Comparison of ENCODE assay signal across 14 cellular contexts in the genomic region with DNA sequence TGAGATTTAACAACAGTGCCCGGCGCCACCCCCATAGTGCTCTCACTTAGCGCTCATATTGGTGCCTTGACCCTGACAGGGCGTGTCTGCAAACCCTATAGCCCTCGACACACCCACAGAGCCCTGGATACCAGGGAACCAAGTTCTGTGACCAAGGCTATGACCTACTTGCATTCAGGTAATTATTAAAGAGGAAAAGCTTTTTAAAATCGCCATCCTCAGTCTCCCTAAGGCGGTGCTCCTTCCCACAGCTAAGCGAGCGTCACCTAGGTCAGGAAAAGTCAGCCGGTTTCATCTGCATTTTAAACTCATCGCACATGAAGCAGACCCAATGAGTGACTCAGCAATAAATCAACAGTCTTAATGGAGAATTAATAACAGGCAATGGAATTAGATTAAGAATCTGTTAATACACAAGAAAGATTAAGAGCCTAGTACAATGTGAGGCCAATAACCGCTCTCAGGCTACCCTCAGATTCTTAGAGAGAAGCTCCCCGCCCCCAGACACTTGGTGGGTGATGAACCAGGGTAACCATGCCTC.
"Had no signal": no experiment of that assay in that cellular context is flagged by ENCODE, and none has a peak within 500 bp of the region (broad histone marks: within the 10 kb centered on the region; RNA-seq: fewer than 3 reads in every experiment).

No MANE protein-coding gene starts in this region.

- H3K27me3 ChIP-seq: ascending aorta, brain microvascular endothelial cell, sigmoid colon, tibial nerve had no signal

- H3K4me3 ChIP-seq: ascending aorta, lung, mucosa of descending colon, sigmoid colon, smooth muscle cell, tibial nerve had no signal

- H3K27ac ChIP-seq: ascending aorta, brain microvascular endothelial cell, sigmoid colon had no signal

- H3K4me2 ChIP-seq: smooth muscle cell had no signal

- H3K36me3 Mint-ChIP-seq: activated naive CD4-positive, alpha-beta T cell treated with anti-CD3 and anti-CD28 coated beads, Interleukin-2, amount 10 ng/mL, durations not matched to agents 7 days and 5 days; activated naive CD8-positive, alpha-beta T cell treated with anti-CD3 and anti-CD28 coated beads, Interleukin-2, amount 10 ng/mL, durations not matched to agents 7 days and 5 days; natural killer cell treated with Interleukin-12 subunit alpha and Interleukin-12 subunit beta and Interleukin-15 and Interleukin-18, amount 100 ng/mL, for 72 hours had no signal

- H3K4me3 Mint-ChIP-seq: activated B cell treated with CpG ODN at 0.5 μM for 24 hours; activated naive CD4-positive, alpha-beta T cell treated with anti-CD3 and anti-CD28 coated beads, Interleukin-2, amount 10 ng/mL, durations not matched to agents 7 days and 5 days; activated naive CD8-positive, alpha-beta T cell treated with anti-CD3 and anti-CD28 coated beads, Interleukin-2, amount 10 ng/mL, durations not matched to agents 7 days and 5 days; natural killer cell treated with Interleukin-12 subunit alpha and Interleukin-12 subunit beta and Interleukin-15 and Interleukin-18, amount 100 ng/mL, for 72 hours; T-helper 2 cell treated with Interferon-gamma antibody and Interleukin-4, amounts not matched to agents 5 μg/mL and 100 μg/mL, for 36 hours had no signal

- H3K4me1 Mint-ChIP-seq: activated B cell treated with CpG ODN at 0.5 μM for 24 hours; activated naive CD4-positive, alpha-beta T cell treated with anti-CD3 and anti-CD28 coated beads, Interleukin-2, amount 10 ng/mL, durations not matched to agents 7 days and 5 days had no signal

- DNase-seq: activated gamma-delta T cell, cortex of kidney had no signal

- H3K9me3 Mint-ChIP-seq: activated B cell treated with CpG ODN at 0.5 μM for 24 hours; activated naive CD4-positive, alpha-beta T cell treated with anti-CD3 and anti-CD28 coated beads, Interleukin-2, amount 10 ng/mL, durations not matched to agents 7 days and 5 days; activated naive CD8-positive, alpha-beta T cell treated with anti-CD3 and anti-CD28 coated beads, Interleukin-2, amount 10 ng/mL, durations not matched to agents 7 days and 5 days; natural killer cell treated with Interleukin-12 subunit alpha and Interleukin-12 subunit beta and Interleukin-15 and Interleukin-18, amount 100 ng/mL, for 72 hours; T-helper 2 cell treated with Interferon-gamma antibody and Interleukin-4, amounts not matched to agents 5 μg/mL and 100 μg/mL, for 36 hours had no signal

- H3K27ac Mint-ChIP-seq: activated B cell treated with CpG ODN at 0.5 μM for 24 hours; activated naive CD4-positive, alpha-beta T cell treated with anti-CD3 and anti-CD28 coated beads, Interleukin-2, amount 10 ng/mL, durations not matched to agents 7 days and 5 days; activated naive CD8-positive, alpha-beta T cell treated with anti-CD3 and anti-CD28 coated beads, Interleukin-2, amount 10 ng/mL, durations not matched to agents 7 days and 5 days; natural killer cell treated with Interleukin-12 subunit alpha and Interleukin-12 subunit beta and Interleukin-15 and Interleukin-18, amount 100 ng/mL, for 72 hours; T-helper 2 cell treated with Interferon-gamma antibody and Interleukin-4, amounts not matched to agents 5 μg/mL and 100 μg/mL, for 36 hours had no signal

- H3K9me3 ChIP-seq: ascending aorta, mucosa of descending colon, sigmoid colon, tibial nerve had no signal

- H3K36me3 ChIP-seq: brain microvascular endothelial cell had no signal

- H3K27me3 Mint-ChIP-seq: activated B cell treated with CpG ODN at 0.5 μM for 24 hours; natural killer cell treated with Interleukin-12 subunit alpha and Interleukin-12 subunit beta and Interleukin-15 and Interleukin-18, amount 100 ng/mL, for 72 hours had no signal
